ENCODE assay signal across 8 cellular contexts in genomic region chr1:115337633-115338456, GRCh38. TPM values are rescaled to one million over a fixed set of nuclear protein-coding genes. Genes with fewer than 3 reads are reported as not detected.
DNase-seq lines count a peak whose midpoint lies in the region; ATAC-seq and TF ChIP-seq lines count a peak whose summit lies in the region.

NGF (minus strand) TSS chr1:115338249; CDS start chr1:115286795, 51,454 bp downstream.

- no peaks in the 10 kb centered on the region for H3K9me3 ChIP-seq in NT2/D1 (ENCODE audit: insufficient read depth, low read length)

- H3K4me3 ChIP-seq in NT2/D1 (ENCODE audit: insufficient read length, low read depth): peak within 1 kb of the TSS; percentile 84
- H3K4me3 ChIP-seq in foreskin fibroblast (ENCODE audit: low read depth in 1 of 2, low read length in 2 of 2): peak within 1 kb of the TSS; percentile 90 to 94

- peaks cover 41% of the 10 kb centered on the region for H3K27me3 ChIP-seq in NT2/D1 (ENCODE audit: insufficient read depth, insufficient read length)

- TF ChIP-seq CTCF in foreskin fibroblast (IDR thresholded peaks at IDR 0.05; ENCODE audit: low read depth, low read length): no peak

- peaks cover 8% of the 10 kb centered on the region for H3K4me1 ChIP-seq in NT2/D1 (ENCODE audit: insufficient read depth, insufficient read length)

- intact Hi-C loops in posterior vena cava (cut with DNase I): loop anchor here in 1 of 2 donors (10.0 kb wide), 1 partner anchor 153 kb away; no protein-coding TSS in a partner anchor

- H3K9ac ChIP-seq in NT2/D1 (ENCODE audit: insufficient read length, low read depth): peak within 1 kb of the TSS; percentile 88

- H3K36me3 ChIP-seq in NT2/D1 (ENCODE audit: insufficient read depth, insufficient read length, low read length): no peaks in the 10 kb centered on the region

- no peak for ATAC-seq in HG02642 (IDR thresholded peaks at IDR 0.05; ENCODE audit: poor library complexity, unreplicated experiment)
- ATAC-seq in GM21447 (IDR thresholded peaks at IDR 0.05; ENCODE audit: unreplicated experiment): no peak
- no peak for ATAC-seq in HG03196 (IDR thresholded peaks at IDR 0.05; ENCODE audit: unreplicated experiment)

- peak; percentile 83 for DNase-seq in ELF-1 (ENCODE audit: low read depth, low spot score)
- peak; percentile 85 for DNase-seq in NT2/D1 (ENCODE audit: low read depth, low spot score)
- DNase-seq in foreskin fibroblast: peak; percentile 53 to 79
- peak; percentile 90 for DNase-seq in posterior vena cava (ENCODE audit: low spot score)
- DNase-seq in pons (ENCODE audit: low spot score): no peak

RNA-seq across cellular contexts. Expression of gene NGF, which starts in this region (rescaled TPM):
- 1 to 10 TPM; 5.1 to 6.7 TPM for total RNA-seq in posterior vena cava
